In genomic region chr17:66945451-66945850, GRCh38 we compare ENCODE assay signal across 15 cellular contexts. TPM values are rescaled to one million over a fixed set of nuclear protein-coding genes. Genes with fewer than 3 reads are reported as not detected.
DNase-seq lines count a peak whose midpoint lies in the region; FAIRE-seq and TF ChIP-seq lines count a peak whose summit lies in the region.
"Had no signal": no experiment of that assay in that cellular context is flagged by ENCODE, and none has a peak within 500 bp of the region (broad histone marks: within the 10 kb centered on the region; RNA-seq: fewer than 3 reads in every experiment).

No MANE protein-coding gene starts in this region.

- BruUV-seq in Calu3 (replicated peaks; lab: Mats Ljungman, UMichigan) (no TSS peak), MCF 10A (replicated peaks; lab: Mats Ljungman, UMichigan) (no TSS peak)

- FAIRE-seq in frontal cortex (lab: Jason Lieb, UNC) = no peak

- no peak for TF ChIP-seq POLR2A in esophagus squamous epithelium (IDR thresholded peaks at IDR 0.05)

- no peaks in the 10 kb centered on the region for H3K9me3 ChIP-seq in esophagus squamous epithelium

- H3K36me3 Mint-ChIP-seq in Calu3 (ENCODE audit: insufficient read depth, unreplicated experiment) (no peaks in the 10 kb centered on the region), MCF 10A (ENCODE audit: insufficient read depth, unreplicated experiment) (no peaks in the 10 kb centered on the region)

- POLR2A ChIA-PET in MCF 10A (lab: Yijun Ruan, JAX) = interaction anchor here (0.6 kb wide), 1 partner anchor 26 kb away, joined by 3 read pairs; no protein-coding TSS in a partner anchor

- CTCF ChIA-PET in Calu3 (lab: Charles Lee) (interaction anchor here (1.9 to 2.9 kb wide), 2 partner anchors 30 kb away, joined by 5 to 10 read pairs; no protein-coding TSS in a partner anchor), MCF 10A (lab: Yijun Ruan, JAX) (no interaction called here)

- H3K27me3 Mint-ChIP-seq in Calu3 (ENCODE audit: unreplicated experiment) = peaks cover under 1% of the 10 kb centered on the region
- H3K27me3 Mint-ChIP-seq in MCF 10A (ENCODE audit: insufficient read depth, unreplicated experiment) = peaks cover 45% of the 10 kb centered on the region

- no peak overlapping the region for H3K4me3 Mint-ChIP-seq in Calu3 (ENCODE audit: low read depth, unreplicated experiment)
- no peak overlapping the region for H3K4me3 Mint-ChIP-seq in MCF 10A (ENCODE audit: unreplicated experiment)
- H3K4me3 Mint-ChIP-seq: activated CD8-positive, alpha-beta T cell treated with anti-CD3 and anti-CD28 coated beads, Interleukin-2, amount 10 ng/mL, durations not matched to agents 7 days and 5 days had no signal

- peaks cover 0 to 74% (median 0%) of the 10 kb centered on the region in 4 donors for H3K27me3 ChIP-seq in esophagus squamous epithelium

- intact Hi-C loops in Calu3 (cut with micrococcal nuclease; ENCODE audit: unreplicated experiment) = no loop called here
- intact Hi-C loops in esophagus squamous epithelium (cut with DNase I) = no loop called here
- intact Hi-C loops in MCF 10A (cut with micrococcal nuclease) = no loop called here

- H3K27ac Mint-ChIP-seq in Calu3 (ENCODE audit: unreplicated experiment) (no peak overlapping the region), MCF 10A (ENCODE audit: low read depth, unreplicated experiment) (no peak overlapping the region)
- H3K27ac Mint-ChIP-seq: activated CD8-positive, alpha-beta T cell treated with anti-CD3 and anti-CD28 coated beads, Interleukin-2, amount 10 ng/mL, durations not matched to agents 7 days and 5 days had no signal

- H3K9me3 Mint-ChIP-seq in Calu3 (ENCODE audit: low read depth, unreplicated experiment) = no peaks in the 10 kb centered on the region
- no peaks in the 10 kb centered on the region for H3K9me3 Mint-ChIP-seq in MCF 10A (ENCODE audit: unreplicated experiment)

- no peak overlapping the region for H3K4me3 ChIP-seq in esophagus squamous epithelium

- H3K4me1 Mint-ChIP-seq in Calu3 (ENCODE audit: low read depth, unreplicated experiment) = peaks cover 43% of the 10 kb centered on the region
- peaks cover 26% of the 10 kb centered on the region for H3K4me1 Mint-ChIP-seq in MCF 10A (ENCODE audit: insufficient read depth, unreplicated experiment)

- peaks cover 0 to 22% (median 0%) of the 10 kb centered on the region in 3 donors for H3K4me1 ChIP-seq in esophagus squamous epithelium

- H3K36me3 ChIP-seq in esophagus squamous epithelium = no peaks in the 10 kb centered on the region

- H3K27ac ChIP-seq in esophagus squamous epithelium = no peak overlapping the region

- no peak for TF ChIP-seq CTCF in Calu3 (IDR thresholded peaks at IDR 0.05; ENCODE audit: unreplicated experiment)
- no peak for TF ChIP-seq CTCF in esophagus squamous epithelium (IDR thresholded peaks at IDR 0.05)
- TF ChIP-seq CTCF in MCF 10A (IDR thresholded peaks at IDR 0.05; ENCODE audit: unreplicated experiment) = no peak

- peak; percentile 31 for DNase-seq in Calu3
- peak; percentile 67 for DNase-seq in NCI-H1436 (lab: John Stamatoyannopoulos, UW)
- peak; percentile 17 for DNase-seq in UCSD-AML1 (lab: John Stamatoyannopoulos, UW; ENCODE audit: unreplicated experiment)
- DNase-seq in myocyte (ENCODE audit: low read depth) = peak; percentile 63
- DNase-seq in frontal cortex (ENCODE audit: low spot score in 2 of 2) = no peak
- DNase-seq in esophagus squamous epithelium (lab: John Stamatoyannopoulos, UW) = no peak
- DNase-seq in SK-N-DZ (ENCODE audit: low spot score) = no peak
- no peak for DNase-seq in MCF 10A (ENCODE audit: unreplicated experiment)
- DNase-seq: activated CD8-positive, alpha-beta T cell treated with anti-CD3 and anti-CD28 coated beads, Interleukin-2, amount 10 ng/mL, durations not matched to agents 7 days and 5 days; C1 segment of cervical spinal cord; naive thymus-derived CD8-positive, alpha-beta T cell; NCI-H2029; retina; stimulated activated CD4-positive, alpha-beta T cell treated with anti-CD3 and anti-CD28 coated beads, Interleukin-1b, Interleukin-23, amount 100 ng/mL, for 48 hours had no signal

- WGBS in esophagus squamous epithelium, 2 donors = 9 to 22% methylated on average over 5 to 12 of the region's 14 CpGs

RNA-seq across cellular contexts. Expression of gene CACNG4, which starts 19.1 kb away (rescaled TPM):
- total RNA-seq in Calu3 (2022) = 3.4 and 3.8 TPM in 2 replicates
- total RNA-seq in myocyte = 0.05 TPM in 1 of 2 replicates, not detected in the other
- 0.28 TPM for polyA plus RNA-seq in myocyte (2012)
- total RNA-seq in frontal cortex = 33.4 TPM
- under 1 TPM in 3 of 4 donors, not detected in 1; 0.08 to 0.38 (median 0.31) TPM for total RNA-seq in esophagus squamous epithelium
- 27.9 and 32.2 TPM in 2 replicates for polyA plus RNA-seq in SK-N-DZ (2014; cell fraction: cytosol; rRNA removed)
- polyA plus RNA-seq in SK-N-DZ (2014; cell fraction: nucleus; rRNA removed) = 8.1 and 11.4 TPM in 2 replicates
- total RNA-seq in MCF 10A (2022) = not detected in 2 replicates
- total RNA-seq: activated CD8-positive, alpha-beta T cell treated with anti-CD3 and anti-CD28 coated beads, Interleukin-2, amount 10 ng/mL, durations not matched to agents 7 days and 5 days; dermis microvascular lymphatic vessel endothelial cell; naive thymus-derived CD8-positive, alpha-beta T cell had no signal
- polyA plus RNA-seq: naive thymus-derived CD8-positive, alpha-beta T cell had no signal

Comparison
In these comparisons a context has a peak if more than half of its experiments do, and no peak if none do; other contexts are left out.
1. DNase-seq: peak in Calu3 (single experiment), NCI-H1436 (single experiment), UCSD-AML1 (single experiment) and myocyte (single experiment); none in frontal cortex (0 of 2), esophagus squamous epithelium (single experiment), SK-N-DZ (single experiment) and MCF 10A (single experiment).